Comparison of ENCODE assay signal across 21 cellular contexts in genomic region chr16:64132686-64133085, GRCh38.
DNase-seq lines count a peak whose midpoint lies in the region; ATAC-seq, FAIRE-seq and TF ChIP-seq lines count a peak whose summit lies in the region.
"Had no signal": no experiment of that assay in that cellular context is flagged by ENCODE, and none has a peak within 500 bp of the region (broad histone marks: within the 10 kb centered on the region; RNA-seq: fewer than 3 reads in every experiment).

No MANE protein-coding gene starts in this region.

- no peak overlapping the region for H3K27ac ChIP-seq in right cardiac atrium (ENCODE audit: low read length)
- no peak overlapping the region for H3K27ac ChIP-seq in OCI-LY7 (ENCODE audit: low read depth, low read length, poor library complexity, severe bottlenecking)
- peak overlapping the region; percentile 27 for H3K27ac ChIP-seq in upper lobe of right lung
- H3K27ac ChIP-seq in testis, result peak overlapping the region in 1 of 2 donors; percentile 14
- H3K27ac ChIP-seq in small intestine (ENCODE audit: low read depth in 1 of 2, low read length in 1 of 2), result no peak overlapping the region
- H3K27ac ChIP-seq: brain microvascular endothelial cell had no signal

- intact Hi-C loops in right cardiac atrium (cut with DNase I) (no loop called here), left cardiac atrium (cut with DNase I) (no loop called here), OCI-LY7 (cut with micrococcal nuclease; ENCODE audit: unreplicated experiment) (no loop called here), upper lobe of right lung (cut with DNase I) (no loop called here), testis (cut with DNase I; ENCODE audit: low total_unique reads) (no loop called here)

- H3K4me3 ChIP-seq in right cardiac atrium (ENCODE audit: low read length) (peak overlapping the region; percentile 28), OCI-LY7 (ENCODE audit: low read depth, low read length, poor library complexity, severe bottlenecking) (no peak overlapping the region), upper lobe of right lung (peak overlapping the region; percentile 9), testis (no peak overlapping the region), small intestine (ENCODE audit: low read depth in 1 of 2, low read length in 2 of 2) (no peak overlapping the region)

- no peaks in the 10 kb centered on the region for H3K27me3 ChIP-seq in right cardiac atrium (ENCODE audit: control insufficient read depth, insufficient read depth)
- H3K27me3 ChIP-seq in upper lobe of right lung, result no peaks in the 10 kb centered on the region
- H3K27me3 ChIP-seq in testis, result no peaks in the 10 kb centered on the region
- no peaks in the 10 kb centered on the region for H3K27me3 ChIP-seq in small intestine (ENCODE audit: control insufficient read depth in 2 of 2, insufficient read depth in 2 of 2, low read length in 2 of 2)
- H3K27me3 ChIP-seq: brain microvascular endothelial cell had no signal

- no peak for ATAC-seq in right cardiac atrium
- ATAC-seq in left cardiac atrium, result no peak
- no peak for ATAC-seq in upper lobe of right lung
- ATAC-seq: activated CD8-positive, alpha-beta T cell treated with anti-CD3 and anti-CD28 coated beads for 36 hours; naive thymus-derived CD8-positive, alpha-beta T cell; stimulated activated memory B cell treated with anti-CD40 and anti-IgM and Interleukin-4, amounts not matched to agents 10 μg/mL and 1 μg/mL and 100 μg/mL, for 72 hours had no signal

- H3K4me2 ChIP-seq in OCI-LY7 (ENCODE audit: low read length), result peak overlapping the region; percentile 23; the same call in 1 of the 2 replicates

- BruUV-seq in OCI-LY7 (replicated peaks; lab: Mats Ljungman, UMichigan), result no TSS peak

- no peaks in the 10 kb centered on the region for H3K79me2 ChIP-seq in OCI-LY7 (ENCODE audit: insufficient read depth, low read depth, low read length)

- H3K36me3 ChIP-seq in OCI-LY7 (ENCODE audit: insufficient read depth, low read length) (no peaks in the 10 kb centered on the region), upper lobe of right lung (no peaks in the 10 kb centered on the region), testis (ENCODE audit: low read depth, missing control alignments) (no peaks in the 10 kb centered on the region), small intestine (ENCODE audit: control insufficient read depth in 2 of 2, insufficient read depth in 2 of 2, low read length in 2 of 2) (no peaks in the 10 kb centered on the region)
- H3K36me3 ChIP-seq: brain microvascular endothelial cell had no signal

- POLR2A ChIA-PET in OCI-LY7 (lab: Charles Lee), result interaction anchor here (0.6 kb wide), 1 partner anchor 691 kb away, joined by 3 read pairs; no protein-coding TSS in a partner anchor

- no peaks in the 10 kb centered on the region for H3K9me3 ChIP-seq in right cardiac atrium (ENCODE audit: control insufficient read depth, low read length)
- H3K9me3 ChIP-seq in OCI-LY7 (ENCODE audit: low read length), result no peaks in the 10 kb centered on the region
- no peaks in the 10 kb centered on the region for H3K9me3 ChIP-seq in upper lobe of right lung
- H3K9me3 ChIP-seq in testis, result no peaks in the 10 kb centered on the region
- H3K9me3 ChIP-seq in small intestine (ENCODE audit: control insufficient read depth, low read depth), result no peaks in the 10 kb centered on the region

- H2AFZ ChIP-seq in OCI-LY7 (ENCODE audit: low read length), result peak overlapping the region; percentile 72

- DNase-seq in right cardiac atrium (no peak), left cardiac atrium (no peak), OCI-LY7 (ENCODE audit: low spot score) (peak; percentile 56), medulla oblongata (ENCODE audit: extremely low spot score) (peak; percentile 5), upper lobe of right lung (no peak), GM10266 (ENCODE audit: extremely low spot score) (no peak), testis (no peak), small intestine (no peak)
- DNase-seq: activated CD8-positive, alpha-beta T cell treated with anti-CD3 and anti-CD28 coated beads for 36 hours; activated gamma-delta T cell treated with Interleukin-2 at 50 U/mL for 16 hours; brain microvascular endothelial cell; CD4-positive, CD25-positive, alpha-beta regulatory T cell; cortex of kidney; KG1; kidney glomerular epithelial cell; naive thymus-derived CD8-positive, alpha-beta T cell; NCI-H187 treated with DMSO at 0.1 percent for 48 hours; NCI-H2227 treated with DMSO at 0.1 percent for 48 hours had no signal

- CTCF ChIA-PET in OCI-LY7 (lab: Charles Lee; ENCODE audit: unreplicated experiment), result no interaction called here

- no peak for FAIRE-seq in small intestine (lab: Jason Lieb, UNC)
- FAIRE-seq: endometrium, GM18507 had no signal

- no peak for TF ChIP-seq POLR2A in testis (IDR thresholded peaks at IDR 0.05)

- TF ChIP-seq CTCF in OCI-LY7 (conservative IDR thresholded peaks at IDR 0.05; ENCODE audit: low read length), result no peak
- TF ChIP-seq CTCF in upper lobe of right lung (IDR thresholded peaks at IDR 0.05), result no peak
- TF ChIP-seq CTCF in GM10266 (IDR thresholded peaks at IDR 0.05; ENCODE audit: control insufficient read depth, insufficient read depth, low read depth, missing control alignments), result no peak
- no peak for TF ChIP-seq CTCF in testis (IDR thresholded peaks at IDR 0.05)

- no peaks in the 10 kb centered on the region for H4K20me1 ChIP-seq in OCI-LY7 (ENCODE audit: insufficient read depth, low read length)

- H3K9me2 ChIP-seq in OCI-LY7 (ENCODE audit: insufficient read depth, low read length), result no peaks in the 10 kb centered on the region

- H3K4me1 ChIP-seq in right cardiac atrium (ENCODE audit: control insufficient read depth, insufficient read depth, low read length), result peaks cover 3% of the 10 kb centered on the region
- H3K4me1 ChIP-seq in OCI-LY7 (ENCODE audit: insufficient read depth, low read length, poor library complexity, severe bottlenecking), result peaks cover 9% of the 10 kb centered on the region
- H3K4me1 ChIP-seq in upper lobe of right lung, result no peaks in the 10 kb centered on the region
- peaks cover 7% of the 10 kb centered on the region for H3K4me1 ChIP-seq in testis
- no peaks in the 10 kb centered on the region for H3K4me1 ChIP-seq in small intestine (ENCODE audit: control insufficient read depth in 2 of 2, insufficient read depth in 1 of 2, low read depth in 1 of 2, low read length in 1 of 2)

Comparison
In these comparisons a context has a peak if more than half of its experiments do, and no peak if none do; other contexts are left out.
1. DNase-seq: peak in OCI-LY7 (single experiment) and medulla oblongata (single experiment); none in right cardiac atrium (0 of 3), left cardiac atrium (single experiment), upper lobe of right lung (single experiment), GM10266 (single experiment), testis (single experiment) and small intestine (single experiment).
2. H3K4me3 ChIP-seq: peak in right cardiac atrium (single experiment) and upper lobe of right lung (single experiment); none in OCI-LY7 (single experiment), testis (0 of 2) and small intestine (0 of 2).